19 cellular contexts compared by ENCODE assay signal in genomic region chr6:72911463-72912153, GRCh38.
A peak's percentile ranks its signal among the peaks of the same experiment; 100 is the strongest.
DNase-seq lines count a peak whose midpoint lies in the region; TF ChIP-seq lines count a peak whose summit lies in the region.
"Had no signal": no experiment of that assay in that cellular context is flagged by ENCODE, and none has a peak within 500 bp of the region (broad histone marks: within the 10 kb centered on the region; RNA-seq: fewer than 3 reads in every experiment).

No MANE protein-coding gene starts in this region.

- no peak overlapping the region for H2AFZ ChIP-seq in KMS-11 (ENCODE audit: low read depth)
- H2AFZ ChIP-seq: GM23338 had no signal

- H4K20me1 ChIP-seq in BLaER1 = peaks cover 30% of the 10 kb centered on the region; the same call in 1 of the 2 replicates
- H4K20me1 ChIP-seq in KMS-11 (ENCODE audit: insufficient read depth) = no peaks in the 10 kb centered on the region

- H3K36me3 ChIP-seq in BLaER1 (0 out of 2 replicates have a peak, but pooled peaks cover 3% of the 10 kb centered on the region), KMS-11 (ENCODE audit: insufficient read depth) (no peaks in the 10 kb centered on the region), MG63 (no peaks in the 10 kb centered on the region)
- H3K36me3 ChIP-seq: BE2C, heart right ventricle, SJCRH30 had no signal

- H3K79me2 ChIP-seq in KMS-11 (ENCODE audit: insufficient read depth, low read depth) = no peaks in the 10 kb centered on the region

- peaks cover 3% of the 10 kb centered on the region for H3K27me3 Mint-ChIP-seq in type B pancreatic cell
- H3K27me3 Mint-ChIP-seq: activated B cell treated with CpG ODN at 0.5 μM for 24 hours; naive B cell; stimulated activated memory B cell treated with anti-CD40 and anti-IgM and Interleukin-4, amounts not matched to agents 10 μg/mL and 1 μg/mL and 100 μg/mL, for 72 hours had no signal

- H3K36me3 Mint-ChIP-seq in type B pancreatic cell = no peaks in the 10 kb centered on the region
- H3K36me3 Mint-ChIP-seq: naive B cell; stimulated activated memory B cell treated with anti-CD40 and anti-IgM and Interleukin-4, amounts not matched to agents 10 μg/mL and 1 μg/mL and 100 μg/mL, for 72 hours had no signal

- H3K4me3 Mint-ChIP-seq in type B pancreatic cell = no peak overlapping the region
- H3K4me3 Mint-ChIP-seq: activated B cell treated with CpG ODN at 0.5 μM for 24 hours; GM23338; naive B cell; stimulated activated memory B cell treated with anti-CD40 and anti-IgM and Interleukin-4, amounts not matched to agents 10 μg/mL and 1 μg/mL and 100 μg/mL, for 72 hours had no signal

- no peak overlapping the region for H3K9ac ChIP-seq in BLaER1
- no peak overlapping the region for H3K9ac ChIP-seq in KMS-11

- peaks cover 8% of the 10 kb centered on the region for H3K9me3 Mint-ChIP-seq in type B pancreatic cell
- H3K9me3 Mint-ChIP-seq: activated B cell treated with CpG ODN at 0.5 μM for 24 hours; GM23338; naive B cell; stimulated activated memory B cell treated with anti-CD40 and anti-IgM and Interleukin-4, amounts not matched to agents 10 μg/mL and 1 μg/mL and 100 μg/mL, for 72 hours had no signal

- H3K9me3 ChIP-seq in BLaER1 (no peaks in the 10 kb centered on the region), MG63 (no peaks in the 10 kb centered on the region)
- H3K9me3 ChIP-seq: BE2C, heart right ventricle, SJCRH30 had no signal

- peaks cover 20% of the 10 kb centered on the region for H3K4me1 ChIP-seq in BLaER1
- peaks cover 17% of the 10 kb centered on the region for H3K4me1 ChIP-seq in KMS-11 (ENCODE audit: low read depth, poor library complexity, severe bottlenecking)
- H3K4me1 ChIP-seq: BE2C, SJCRH30 had no signal

- no peaks in the 10 kb centered on the region for H3K4me1 Mint-ChIP-seq in type B pancreatic cell (ENCODE audit: unreplicated experiment)
- H3K4me1 Mint-ChIP-seq: activated B cell treated with CpG ODN at 0.5 μM for 24 hours, GM23338 had no signal

- peak overlapping the region; percentile 55 for H3K4me2 ChIP-seq in BLaER1
- H3K4me2 ChIP-seq in KMS-11 = peak overlapping the region; percentile 18; the same call in 1 of the 2 replicates
- H3K4me2 ChIP-seq: GM23338 had no signal

- no peaks in the 10 kb centered on the region for H3K27me3 ChIP-seq in BLaER1
- H3K27me3 ChIP-seq in KMS-11 (ENCODE audit: insufficient read depth, low read depth) = no peaks in the 10 kb centered on the region
- H3K27me3 ChIP-seq in MG63 = no peaks in the 10 kb centered on the region
- H3K27me3 ChIP-seq: BE2C, heart right ventricle, SJCRH30 had no signal

- peak; percentile 46 for DNase-seq in SKM-1 (lab: John Stamatoyannopoulos, UW; ENCODE audit: unreplicated experiment)
- peak; percentile 14 for DNase-seq in fibroblast of villous mesenchyme (ENCODE audit: low read depth)
- no peak for DNase-seq in activated CD4-positive, alpha-beta T cell treated with anti-CD3 and anti-CD28 coated beads, Interleukin-2, amount 50 U/mL, for 1 hour
- DNase-seq in NCI-H2196 treated with DMSO at 0.1 percent for 48 hours (lab: John Stamatoyannopoulos, UW; ENCODE audit: unreplicated experiment) = no peak
- no peak for DNase-seq in MG63
- DNase-seq in type B pancreatic cell (ENCODE audit: extremely low spot score, unreplicated experiment) = no peak
- DNase-seq: activated B cell treated with CpG ODN at 0.5 μM for 24 hours; activated T-cell treated with anti-CD3 and anti-CD28 coated beads for 4 hours; BE2C; DMS79; heart right ventricle; naive B cell; right cardiac atrium; SJCRH30; stimulated activated CD4-positive, alpha-beta T cell treated with anti-CD3 and anti-CD28 coated beads, Interleukin-4, amount 100 ng/mL, for 1 hour had no signal

- no peak overlapping the region for H3K27ac Mint-ChIP-seq in type B pancreatic cell
- H3K27ac Mint-ChIP-seq: activated B cell treated with CpG ODN at 0.5 μM for 24 hours; GM23338; stimulated activated memory B cell treated with anti-CD40 and anti-IgM and Interleukin-4, amounts not matched to agents 10 μg/mL and 1 μg/mL and 100 μg/mL, for 72 hours had no signal

- TF ChIP-seq CTCF in KMS-11 (conservative IDR thresholded peaks at IDR 0.05; ENCODE audit: low read depth, low read length) (no peak), fibroblast of villous mesenchyme (IDR thresholded peaks at IDR 0.05; ENCODE audit: insufficient read depth, low read depth, low read length) (no peak), type B pancreatic cell (conservative IDR thresholded peaks at IDR 0.05) (no peak)

- H3K27ac ChIP-seq in BLaER1 = 0 out of 2 replicates have a peak overlapping the region, but pooled peaks have one; percentile 14
- H3K27ac ChIP-seq in KMS-11 = no peak overlapping the region
- H3K27ac ChIP-seq: heart right ventricle, SJCRH30 had no signal

- no peak overlapping the region for H3K4me3 ChIP-seq in BLaER1
- no peak overlapping the region for H3K4me3 ChIP-seq in KMS-11 (IDR thresholded peaks at IDR 0.05; ENCODE audit: insufficient read depth, low read depth, low read length)
- H3K4me3 ChIP-seq in fibroblast of villous mesenchyme (ENCODE audit: low read depth, low read length) = no peak overlapping the region
- no peak overlapping the region for H3K4me3 ChIP-seq in MG63
- H3K4me3 ChIP-seq: GM23338, heart right ventricle, SJCRH30 had no signal

Comparison
In these comparisons a context has a peak if more than half of its experiments do, and no peak if none do; other contexts are left out.
1. DNase-seq: peak in SKM-1 (single experiment) and fibroblast of villous mesenchyme (single experiment); none in activated CD4-positive, alpha-beta T cell treated with anti-CD3 and anti-CD28 coated beads, Interleukin-2, amount 50 U/mL, for 1 hour (single experiment), NCI-H2196 treated with DMSO at 0.1 percent for 48 hours (single experiment), MG63 (single experiment) and type B pancreatic cell (single experiment).